Comparison of ENCODE assay signal across 9 cellular contexts in the genomic region with DNA sequence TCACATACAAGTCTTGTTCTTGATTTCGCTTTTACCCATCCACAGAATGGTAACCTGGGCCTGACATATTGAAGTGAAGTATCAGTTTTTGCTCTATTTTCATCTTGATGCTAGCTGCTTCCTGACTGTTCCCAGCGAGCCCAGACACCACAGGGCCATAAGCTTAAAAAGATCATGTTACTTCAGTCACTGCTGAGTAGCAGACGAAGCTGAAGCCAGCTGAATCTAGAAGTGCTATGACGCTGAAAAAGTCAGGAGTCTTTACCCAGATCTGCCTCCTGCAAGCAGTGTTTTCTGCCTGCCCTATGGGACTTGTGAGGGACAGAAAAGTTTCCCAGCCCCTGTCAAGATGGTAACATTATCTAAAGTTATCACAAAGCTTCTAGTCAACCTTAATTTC.
DNase-seq lines count a peak whose midpoint lies in the region.
"Had no signal": no experiment of that assay in that cellular context is flagged by ENCODE, and none has a peak within 500 bp of the region (broad histone marks: within the 10 kb centered on the region; RNA-seq: fewer than 3 reads in every experiment).

No MANE protein-coding gene starts in this region.

- peak overlapping the region; percentile 55 for H3K27ac ChIP-seq in layer of hippocampus (ENCODE audit: low read depth, low read length)
- H3K27ac ChIP-seq: SK-N-MC had no signal

- H3K27me3 ChIP-seq in layer of hippocampus (ENCODE audit: control insufficient read depth, insufficient read depth, low read length) = no peaks in the 10 kb centered on the region

- DNase-seq in COLO668 (lab: John Stamatoyannopoulos, UW; ENCODE audit: unreplicated experiment) (peak; percentile 9), NCI-H82 treated with DMSO at 0.1 percent for 48 hours (lab: John Stamatoyannopoulos, UW; ENCODE audit: unreplicated experiment) (peak; percentile 39), superior temporal gyrus (ENCODE audit: extremely low spot score) (no peak), middle frontal gyrus (ENCODE audit: extremely low spot score, low spot score) (no peak), SKM-1 treated with dmso at 0.1 percent for 144 hours (lab: John Stamatoyannopoulos, UW; ENCODE audit: unreplicated experiment) (no peak)
- DNase-seq: activated CD4-positive, alpha-beta T cell treated with anti-CD3 and anti-CD28 coated beads for 36 hours; activated naive CD4-positive, alpha-beta T cell treated with anti-CD3 and anti-CD28 coated beads for 36 hours had no signal

Comparison
In these comparisons a context has a peak if more than half of its experiments do, and no peak if none do; other contexts are left out.
1. DNase-seq: peak in COLO668 (single experiment) and NCI-H82 treated with DMSO at 0.1 percent for 48 hours (single experiment); none in superior temporal gyrus (single experiment), middle frontal gyrus (single experiment) and SKM-1 treated with dmso at 0.1 percent for 144 hours (single experiment).